12 cellular contexts compared by ENCODE assay signal in the genomic region with DNA sequence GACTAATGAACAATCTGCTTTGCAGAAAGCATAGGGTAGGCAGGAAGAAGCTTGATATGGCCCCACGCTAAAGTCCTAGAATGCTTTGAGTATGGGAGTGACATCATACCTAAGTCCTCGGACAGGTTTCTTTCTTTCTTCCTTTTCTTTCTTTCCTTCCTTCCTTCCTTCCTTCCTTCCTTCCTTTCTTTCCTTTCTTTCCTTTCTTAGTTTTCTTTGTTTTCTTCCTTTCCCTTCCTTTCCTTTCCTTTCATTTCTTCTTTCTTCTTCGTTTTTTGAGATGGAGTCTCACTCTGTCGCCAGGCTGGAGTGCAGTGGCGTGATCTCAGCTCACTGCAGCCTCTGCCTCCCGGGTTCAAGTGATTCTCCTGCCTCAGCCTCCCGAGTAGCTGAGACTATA. TPM values are rescaled to one million over a fixed set of nuclear protein-coding genes. Genes with fewer than 3 reads are reported as not detected.
DNase-seq lines count a peak whose midpoint lies in the region; ATAC-seq, FAIRE-seq and TF ChIP-seq lines count a peak whose summit lies in the region.
"Not testable (repeated sequence)": the region's sequence is repeated elsewhere in the genome, so short reads cannot be mapped to it uniquely, and the experiment has no call there.
"Had no signal": no experiment of that assay in that cellular context is flagged by ENCODE, and none has a peak within 500 bp of the region (broad histone marks: within the 10 kb centered on the region; RNA-seq: fewer than 3 reads in every experiment).

No MANE protein-coding gene starts in this region.

- not testable (repeated sequence) for TF ChIP-seq POLR2A in HepG2 (IDR thresholded peaks at IDR 0.05; ENCODE audit: insufficient read depth in 1 of 2, low read depth in 2 of 2, low read length in 2 of 2)

- H3K36me3 Mint-ChIP-seq in nephron progenitor cell (ENCODE audit: low read depth) (peaks cover 38% of the 10 kb centered on the region), progenitor cell of endocrine pancreas (ENCODE audit: insufficient read depth) (peaks cover 12% of the 10 kb centered on the region)
- not testable (repeated sequence) for H3K36me3 Mint-ChIP-seq in neural crest cell (ENCODE audit: low read depth)
- peaks cover 11 to 29% of the 10 kb centered on the region in 2 donors for H3K36me3 Mint-ChIP-seq in stimulated activated naive B cell treated with anti-CD40 and anti-IgM and Interleukin-4, amounts not matched to agents 10 μg/mL and 1 μg/mL and 100 μg/mL, for 72 hours

- not testable (repeated sequence) for H3K4me1 ChIP-seq in HEK293 (ENCODE audit: control insufficient read depth, insufficient read depth, low read length); HepG2 (ENCODE audit: insufficient read depth, low read length)

- CTCF ChIA-PET in HEK293 (lab: Yijun Ruan, JAX): interaction anchor here (0.7 kb wide), 1 partner anchor 216 kb away, joined by 3 read pairs; no protein-coding TSS in a partner anchor
- CTCF ChIA-PET in HepG2 (lab: Yijun Ruan, JAX; ENCODE audit: low intra/inter-chr PET ratio, low total read pairs): not testable (repeated sequence)

- not testable (repeated sequence) for H4K20me1 ChIP-seq in HepG2 (ENCODE audit: insufficient read depth, low read length)

- not testable (repeated sequence) for BruUV-seq in HepG2 (replicated peaks; lab: Mats Ljungman, UMichigan)

- not testable (repeated sequence) for H3K27me3 Mint-ChIP-seq in nephron progenitor cell (ENCODE audit: low read depth, poor library complexity); neural crest cell (ENCODE audit: low read depth); progenitor cell of endocrine pancreas; stimulated activated naive B cell treated with anti-CD40 and anti-IgM and Interleukin-4, amounts not matched to agents 10 μg/mL and 1 μg/mL and 100 μg/mL, for 72 hours

- not testable (repeated sequence) for H3K9me3 ChIP-seq in HEK293 (ENCODE audit: control insufficient read depth, insufficient read depth, low read depth, low read length); HepG2 (ENCODE audit: low read length)

- H3K27me3 ChIP-seq in HepG2 (ENCODE audit: control insufficient read depth in 1 of 2, insufficient read depth in 2 of 2, low read length in 2 of 2): not testable (repeated sequence)

- in situ Hi-C loops in HepG2 (cut with HindIII; ENCODE audit: extremely low pct_ligation_motif_present, low pct_unique_long_range_greater_than_20kb): not testable (repeated sequence)

- not testable (repeated sequence) for ATAC-seq in HepG2; stimulated activated naive B cell treated with anti-CD40 and anti-IgM and Interleukin-4, amounts not matched to agents 10 μg/mL and 1 μg/mL and 100 μg/mL, for 72 hours (replicated peaks)

- H3K4me1 Mint-ChIP-seq in nephron progenitor cell; neural crest cell; progenitor cell of endocrine pancreas (ENCODE audit: low read depth); stimulated activated naive B cell treated with anti-CD40 and anti-IgM and Interleukin-4, amounts not matched to agents 10 μg/mL and 1 μg/mL and 100 μg/mL, for 72 hours: not testable (repeated sequence)

- not testable (repeated sequence) for TF ChIP-seq RAD21 in HepG2 (CRISPR knock-in tag; IDR thresholded peaks at IDR 0.05)

- H3K27ac Mint-ChIP-seq in nephron progenitor cell: peak overlapping the region; percentile 26
- H3K27ac Mint-ChIP-seq in neural crest cell (ENCODE audit: unreplicated experiment): peak overlapping the region; percentile 73
- H3K27ac Mint-ChIP-seq in progenitor cell of endocrine pancreas: peak overlapping the region; percentile 78
- H3K27ac Mint-ChIP-seq in stimulated activated naive B cell treated with anti-CD40 and anti-IgM and Interleukin-4, amounts not matched to agents 10 μg/mL and 1 μg/mL and 100 μg/mL, for 72 hours: peak overlapping the region; percentile 10

- H3K27ac ChIP-seq in HEK293 (ENCODE audit: extremely low read depth, low read depth, low read length); HepG2 (ENCODE audit: extremely low read length, insufficient read depth, low read length): not testable (repeated sequence)

- H3K36me3 ChIP-seq in HEK293 (ENCODE audit: control insufficient read depth in 2 of 2, insufficient read depth in 1 of 2, low read length in 2 of 2) (peaks cover 16 to 47% of the 10 kb centered on the region in 2 experiments; a peak in 2 of 3 replicates), HepG2 (replicated peaks in 1 of 2; ENCODE audit: control insufficient read depth in 1 of 2, insufficient read depth in 2 of 2, low read length in 2 of 2) (peaks cover 1 to 18% of the 10 kb centered on the region in 2 experiments; a peak in 3 of 5 replicates)

- FAIRE-seq in HepG2 (lab: Jason Lieb, UNC): not testable (repeated sequence)

- H3K4me3 ChIP-seq in HEK293 (ENCODE audit: low read depth, low read length); HepG2 (replicated peaks in 1 of 3; ENCODE audit: insufficient read depth in 1 of 3, low read depth in 2 of 3, low read length in 3 of 3): not testable (repeated sequence)

- TF ChIP-seq EP300 in HepG2 (IDR thresholded peaks at IDR 0.05; ENCODE audit: low read depth in 2 of 2, low read length in 2 of 2); HepG2 (CRISPR knock-in tag; IDR thresholded peaks at IDR 0.05; ENCODE audit: borderline replicate concordance): not testable (repeated sequence)

- not testable (repeated sequence) for H3K9me3 Mint-ChIP-seq in nephron progenitor cell; neural crest cell; progenitor cell of endocrine pancreas (ENCODE audit: low read depth); stimulated activated naive B cell treated with anti-CD40 and anti-IgM and Interleukin-4, amounts not matched to agents 10 μg/mL and 1 μg/mL and 100 μg/mL, for 72 hours

- peak; percentile 4 for DNase-seq in NAMALWA (ENCODE audit: low spot score)
- DNase-seq in HepG2 (ENCODE audit: low spot score); nephron progenitor cell; neural crest cell (ENCODE audit: low read depth, low spot score); progenitor cell of endocrine pancreas (ENCODE audit: low spot score, unreplicated experiment); stimulated activated naive B cell treated with anti-CD40 and anti-IgM and Interleukin-4, amounts not matched to agents 10 μg/mL and 1 μg/mL and 100 μg/mL, for 72 hours: not testable (repeated sequence)

- POLR2A ChIA-PET in HEK293 (lab: Yijun Ruan, JAX); HepG2 (lab: Yijun Ruan, JAX): not testable (repeated sequence)

- not testable (repeated sequence) for H2AFZ ChIP-seq in HepG2 (ENCODE audit: low read length)

- not testable (repeated sequence) for TF ChIP-seq CTCF in HEK293 (tag by site-specific recombination; IDR thresholded peaks at IDR 0.05); HepG2 (CRISPR knock-in tag; IDR thresholded peaks at IDR 0.05); nephron progenitor cell (IDR thresholded peaks at IDR 0.05); neural crest cell (conservative IDR thresholded peaks at IDR 0.05); progenitor cell of endocrine pancreas (IDR thresholded peaks at IDR 0.05; ENCODE audit: unreplicated experiment)

- intact Hi-C loops in HepG2 (cut with micrococcal nuclease; ENCODE audit: unreplicated experiment): not testable (repeated sequence)

- H3K4me3 Mint-ChIP-seq in nephron progenitor cell; neural crest cell; progenitor cell of endocrine pancreas (ENCODE audit: low read depth); stimulated activated naive B cell treated with anti-CD40 and anti-IgM and Interleukin-4, amounts not matched to agents 10 μg/mL and 1 μg/mL and 100 μg/mL, for 72 hours: not testable (repeated sequence)

- not testable (repeated sequence) for H3K4me2 ChIP-seq in HepG2 (ENCODE audit: low read depth, low read length)

- H3K9ac ChIP-seq in HepG2 (ENCODE audit: insufficient read depth, low read depth, low read length): not testable (repeated sequence)

- not testable (repeated sequence) for H3K79me2 ChIP-seq in HepG2 (ENCODE audit: insufficient read depth, low read length)

- 80% methylated on average over 7 of the region's 7 CpGs for whole genome bisulfite sequencing in HepG2 (ENCODE audit: low lambda C conversion rate)

TF ChIP-seq in HepG2, 621 proteins besides CTCF, POLR2A, EP300 and RAD21:
- TF ChIP-seq ATF7 (IDR thresholded peaks at IDR 0.05): peak; percentile 38; the same call in 1 of the 2 replicates
- TF ChIP-seq ATF7 (CRISPR knock-in tag; IDR thresholded peaks at IDR 0.05): not testable (repeated sequence)

RNA-seq across cellular contexts. Expression of a gene that starts 48.8 kb away (rescaled TPM):
- total RNA-seq in HepG2 (2016; rRNA removed; fragmentation: Illumina TruSeq; extraction: Trizol) (not detected in 2 replicates), neural crest cell (0.14 and 0.19 TPM in 2 replicates), progenitor cell of endocrine pancreas (0.16 TPM in 1 of 2 replicates, not detected in the other)
- total RNA-seq in HepG2 (2016; cell fraction: cytosol; rRNA removed; fragmentation: Illumina TruSeq; extraction: Trizol; ENCODE audit: low read depth): not detected in 2 replicates
- total RNA-seq in HepG2 (2016; cell fraction: insoluble cytoplasmic fraction; rRNA removed; fragmentation: Illumina TruSeq; extraction: Trizol): not detected in 2 replicates
- not detected in 2 replicates for total RNA-seq in HepG2 (2016; cell fraction: membrane; rRNA removed; fragmentation: Illumina TruSeq; extraction: Trizol)
- total RNA-seq in HepG2 (2016; cell fraction: nucleus; rRNA removed; fragmentation: Illumina TruSeq; extraction: Trizol): not detected in 2 replicates
- not detected in 2 replicates for polyA plus RNA-seq in HepG2 (2011; rRNA removed)
- not detected in 2 replicates for polyA plus RNA-seq in HepG2 (2011; cell fraction: cytosol; rRNA removed)
- not detected in 2 replicates for polyA plus RNA-seq in HepG2 (2011; cell fraction: nucleus; rRNA removed)
- polyA plus RNA-seq in HepG2 (2012): 0.09 TPM in 1 of 2 replicates, not detected in the other
- not detected in 2 replicates for polyA plus RNA-seq in HepG2 (2016; cell fraction: cytosol; fragmentation: Illumina TruSeq; extraction: Trizol; ENCODE audit: low read depth)
- polyA plus RNA-seq in HepG2 (2016; cell fraction: insoluble cytoplasmic fraction; fragmentation: Illumina TruSeq; extraction: Trizol; ENCODE audit: low read depth): not detected in 2 replicates
- not detected in 2 replicates for polyA plus RNA-seq in HepG2 (2016; cell fraction: membrane; fragmentation: Illumina TruSeq; extraction: Trizol; ENCODE audit: low read depth)
- not detected in 2 replicates for polyA plus RNA-seq in HepG2 (2016; cell fraction: nucleus; fragmentation: Illumina TruSeq; extraction: Trizol; ENCODE audit: insufficient read depth, low read depth)
- 24.6 TPM in 1 of 2 replicates, not detected in the other for polyA minus RNA-seq in HepG2 (2011; rRNA and poly(A)+ RNA removed; ENCODE audit: low replicate concordance)
- not detected in 2 replicates for polyA minus RNA-seq in HepG2 (2011; cell fraction: cytosol; rRNA and poly(A)+ RNA removed)
- not detected in 2 replicates for polyA minus RNA-seq in HepG2 (2011; cell fraction: nucleus; rRNA and poly(A)+ RNA removed)
- total RNA-seq: Calu3; CD4-positive, alpha-beta memory T cell had no signal
- polyA plus RNA-seq: CD14-positive monocyte; CD4-positive, CD25-positive, alpha-beta regulatory T cell; CD8-positive, alpha-beta memory T cell had no signal

Comparison
In these comparisons a context has a peak if more than half of its experiments do, and no peak if none do; other contexts are left out.
1. H3K27ac Mint-ChIP-seq: peak in every context shown above with its lines; median percentile 78 in progenitor cell of endocrine pancreas; 73 in neural crest cell; 26 in nephron progenitor cell; 10 in stimulated activated naive B cell treated with anti-CD40 and anti-IgM and Interleukin-4, amounts not matched to agents 10 μg/mL and 1 μg/mL and 100 μg/mL, for 72 hours.